Comparison of ENCODE assay signal across 8 cellular contexts in genomic region chr20:49916146-49917002, GRCh38. TPM values are rescaled to one million over a fixed set of nuclear protein-coding genes. Genes with fewer than 3 reads are reported as not detected.
DNase-seq lines count a peak whose midpoint lies in the region; ATAC-seq and TF ChIP-seq lines count a peak whose summit lies in the region.

No MANE protein-coding gene starts in this region.

- intact Hi-C loops in IMR-90 (cut with micrococcal nuclease), result no loop called here

- H4K91ac ChIP-seq in IMR-90 (ENCODE audit: insufficient read depth, low read depth, low read length), result no peak overlapping the region

- H4K8ac ChIP-seq in IMR-90 (ENCODE audit: low read depth in 2 of 2, low read length in 2 of 2), result peak overlapping the region; percentile 93 to 100

- peaks cover 23% of the 10 kb centered on the region for H3K4me1 Mint-ChIP-seq in progenitor cell of endocrine pancreas (ENCODE audit: low read depth)

- peak overlapping the region; percentile 100 for H3K27ac Mint-ChIP-seq in progenitor cell of endocrine pancreas

- peak overlapping the region; percentile 80 for H2AK9ac ChIP-seq in IMR-90 (replicated peaks; ENCODE audit: low read depth, low read length, poor library complexity)

- no peaks in the 10 kb centered on the region for H3K27me3 Mint-ChIP-seq in progenitor cell of endocrine pancreas

- H3K36me3 Mint-ChIP-seq in progenitor cell of endocrine pancreas (ENCODE audit: insufficient read depth), result no peaks in the 10 kb centered on the region

- H3K14ac ChIP-seq in IMR-90 (replicated peaks; ENCODE audit: low read depth, low read length), result no peak overlapping the region

- ATAC-seq in IMR-90 (ENCODE audit: low read depth) (no peak), foreskin keratinocyte (peak; percentile 63), GM21786 (IDR thresholded peaks at IDR 0.05; ENCODE audit: unreplicated experiment) (no peak)

- no peaks in the 10 kb centered on the region for H3K36me3 ChIP-seq in IMR-90 (ENCODE audit: control insufficient read depth, insufficient read depth, low read length)

- TF ChIP-seq RAD21 in IMR-90 (IDR thresholded peaks at IDR 0.05; ENCODE audit: low read length), result no peak

- in situ Hi-C loops in Caki2 (cut with HindIII; ENCODE audit: low pct_unique_long_range_greater_than_20kb, low sequenced_read_pairs) (no loop called here), IMR-90 (cut with MboI; ENCODE audit: low sequenced_read_pairs) (no loop called here)

- peaks cover 3% of the 10 kb centered on the region; the same call in 1 of the 2 replicates for H3K9me1 ChIP-seq in IMR-90 (ENCODE audit: insufficient read depth, low read length)

- H2AK5ac ChIP-seq in IMR-90 (ENCODE audit: low read depth, low read length), result no peak overlapping the region

- H3K18ac ChIP-seq in IMR-90 (ENCODE audit: low read depth, low read length), result no peak overlapping the region

- no peak overlapping the region for H2BK15ac ChIP-seq in IMR-90 (ENCODE audit: low read depth, low read length)

- H2AFZ ChIP-seq in IMR-90 (replicated peaks; ENCODE audit: low read length, poor library complexity), result peak overlapping the region; percentile 100

- peak overlapping the region; percentile 63 for H3K4me2 ChIP-seq in IMR-90 (ENCODE audit: low read depth, low read length)

- POLR2A ChIA-PET in IMR-90 (lab: Charles Lee; ENCODE audit: unreplicated experiment), result no interaction called here

- no peaks in the 10 kb centered on the region for H3K9me3 ChIP-seq in IMR-90 (ENCODE audit: control insufficient read depth, insufficient read depth, low read length)

- H3K27ac ChIP-seq in IMR-90 (ENCODE audit: insufficient read depth, low read length), result no peak overlapping the region
- peak overlapping the region; percentile 99 for H3K27ac ChIP-seq in foreskin keratinocyte

- TF ChIP-seq POLR2A in IMR-90 (IDR thresholded peaks at IDR 0.05; ENCODE audit: low read depth, low read length), result no peak

- H4K20me1 ChIP-seq in IMR-90 (ENCODE audit: insufficient read depth, low read length), result peaks cover 25% of the 10 kb centered on the region; the same call in 1 of the 2 replicates

- CTCF ChIA-PET in IMR-90 (lab: Yijun Ruan, JAX), result no interaction called here

- peak overlapping the region; percentile 99; the same call in 1 of the 2 replicates for H3K9ac ChIP-seq in IMR-90 (ENCODE audit: low read depth, low read length)

- H4K5ac ChIP-seq in IMR-90 (ENCODE audit: low read depth, low read length), result no peak overlapping the region

- no peak overlapping the region for H2BK20ac ChIP-seq in IMR-90 (ENCODE audit: low read depth, low read length)

- dilution Hi-C loops in IMR-90 (cut with HindIII; ENCODE audit: low sequenced_read_pairs, unreplicated experiment), result no loop called here

- H3K4me3 ChIP-seq in IMR-90 (ENCODE audit: insufficient read depth, low read depth, low read length) (peak overlapping the region; percentile 90), WI38 (ENCODE audit: low read depth, low read length) (peak overlapping the region; percentile 92)

- no peak overlapping the region for H2BK120ac ChIP-seq in IMR-90 (ENCODE audit: low read depth, low read length)

- no peak overlapping the region for H2BK5ac ChIP-seq in IMR-90 (ENCODE audit: low read depth, low read length, poor library complexity, severe bottlenecking)

- no TSS peak for BruUV-seq in IMR-90 (replicated peaks; lab: Mats Ljungman, UMichigan)

- 52% methylated on average over 2 of the region's 19 CpGs; no CpG with 5 or more reads in 1 of the 2 experiments for WGBS in IMR-90 (ENCODE audit: extremely low coverage in 2 of 2, insufficient read length in 1 of 2), 2 experiments

- peak; percentile 84 for DNase-seq in Caki2 (ENCODE audit: low read depth)
- peak; percentile 55 for DNase-seq in IMR-90
- peak in 1 of 2 donors; percentile 69 for DNase-seq in foreskin keratinocyte
- no peak for DNase-seq in progenitor cell of endocrine pancreas (ENCODE audit: low spot score, unreplicated experiment)
- DNase-seq in effector CD4-positive, alpha-beta T cell, result no peak
- no peak for DNase-seq in HUDEP-2 (lab: John Stamatoyannopoulos, UW; ENCODE audit: unreplicated experiment in 76 of 76)

- H3K9me3 Mint-ChIP-seq in progenitor cell of endocrine pancreas (ENCODE audit: low read depth), result no peaks in the 10 kb centered on the region

- H3K4ac ChIP-seq in IMR-90 (ENCODE audit: low read depth, low read length), result peak overlapping the region; percentile 100

- TF ChIP-seq CTCF in IMR-90 (conservative IDR thresholded peaks at IDR 0.05; ENCODE audit: low read depth, low read length) (no peak), WI38 (IDR thresholded peaks at IDR 0.05; ENCODE audit: low read depth, low read length) (no peak), foreskin keratinocyte (conservative IDR thresholded peaks at IDR 0.05) (no peak), progenitor cell of endocrine pancreas (IDR thresholded peaks at IDR 0.05; ENCODE audit: unreplicated experiment) (no peak)

- H3K79me1 ChIP-seq in IMR-90 (ENCODE audit: low read depth in 1 of 2, low read length in 2 of 2), result peaks cover 9 to 43% of the 10 kb centered on the region in 2 experiments; a peak in 2 of 4 replicates

- no peaks in the 10 kb centered on the region for H3K27me3 ChIP-seq in IMR-90 (ENCODE audit: control insufficient read depth, insufficient read depth, low read length)
- no peaks in the 10 kb centered on the region for H3K27me3 ChIP-seq in foreskin keratinocyte

- H3K4me3 Mint-ChIP-seq in progenitor cell of endocrine pancreas (ENCODE audit: low read depth), result peak overlapping the region; percentile 99

- H3K56ac ChIP-seq in IMR-90 (ENCODE audit: extremely low read depth, insufficient read depth, low read length), result no peak overlapping the region

- no peak overlapping the region; the same call in 1 of the 2 replicates for H3K23ac ChIP-seq in IMR-90 (ENCODE audit: low read depth, low read length)

- peaks cover 9% of the 10 kb centered on the region for H3K4me1 ChIP-seq in IMR-90 (ENCODE audit: control insufficient read depth, insufficient read depth, low read length)
- no peaks in the 10 kb centered on the region for H3K4me1 ChIP-seq in foreskin keratinocyte

TF ChIP-seq in IMR-90, 13 proteins besides CTCF, POLR2A, EP300 and RAD21:
- TF ChIP-seq RCOR1 (IDR thresholded peaks at IDR 0.05; ENCODE audit: insufficient replicate concordance, low read length), result no peak
- no peak for TF ChIP-seq SMC3 (IDR thresholded peaks at IDR 0.05; ENCODE audit: low read depth, low read length)

RNA-seq across cellular contexts. Expression of gene SPATA2, which starts 1.0 kb away (rescaled TPM):
- 2.8 and 4.2 TPM in 2 replicates for total RNA-seq in Caki2 (2014; rRNA removed; shearing (Covaris generic); ENCODE audit: low replicate concordance)
- 1.3 and 1.4 TPM in 2 replicates for total RNA-seq in IMR-90 (2012; rRNA removed)
- 4.4 and 4.5 TPM in 2 replicates for polyA plus RNA-seq in IMR-90 (2012; rRNA removed)
- 3.5 and 5.8 TPM in 2 replicates for polyA plus RNA-seq in IMR-90 (2012; cell fraction: cytosol; rRNA removed)
- 5.9 and 9.4 TPM in 2 replicates for polyA plus RNA-seq in IMR-90 (2012; cell fraction: nucleus; rRNA removed; ENCODE audit: low replicate concordance)
- 5.6 and 5.7 TPM in 2 replicates for total RNA-seq in foreskin keratinocyte
- 4.6 and 5.0 TPM in 2 replicates for polyA plus RNA-seq in foreskin keratinocyte
- 9.5 and 10.2 TPM in 2 replicates for total RNA-seq in progenitor cell of endocrine pancreas

RNA-seq across cellular contexts. Expression of gene RNF114, which starts 19.8 kb away (rescaled TPM):
- total RNA-seq in Caki2 (2014; rRNA removed; shearing (Covaris generic); ENCODE audit: low replicate concordance), result 86.0 and 160 TPM in 2 replicates
- total RNA-seq in IMR-90 (2012; rRNA removed) (44.6 and 49.7 TPM in 2 replicates), foreskin keratinocyte (44.1 and 50.9 TPM in 2 replicates), progenitor cell of endocrine pancreas (56.6 and 62.3 TPM in 2 replicates)
- polyA plus RNA-seq in IMR-90 (2012; rRNA removed) (55.0 and 62.3 TPM in 2 replicates), foreskin keratinocyte (54.6 and 57.7 TPM in 2 replicates)
- polyA plus RNA-seq in IMR-90 (2012; cell fraction: cytosol; rRNA removed), result 122 and 166 TPM in 2 replicates
- polyA plus RNA-seq in IMR-90 (2012; cell fraction: nucleus; rRNA removed; ENCODE audit: low replicate concordance), result 88.0 and 111 TPM in 2 replicates

Comparison
In these comparisons a context has a peak if more than half of its experiments do, and no peak if none do; other contexts are left out.
1. DNase-seq: peak in Caki2 (single experiment) and IMR-90 (single experiment); none in progenitor cell of endocrine pancreas (single experiment), effector CD4-positive, alpha-beta T cell (single experiment) and HUDEP-2 (0 of 76).